In the genomic region with DNA sequence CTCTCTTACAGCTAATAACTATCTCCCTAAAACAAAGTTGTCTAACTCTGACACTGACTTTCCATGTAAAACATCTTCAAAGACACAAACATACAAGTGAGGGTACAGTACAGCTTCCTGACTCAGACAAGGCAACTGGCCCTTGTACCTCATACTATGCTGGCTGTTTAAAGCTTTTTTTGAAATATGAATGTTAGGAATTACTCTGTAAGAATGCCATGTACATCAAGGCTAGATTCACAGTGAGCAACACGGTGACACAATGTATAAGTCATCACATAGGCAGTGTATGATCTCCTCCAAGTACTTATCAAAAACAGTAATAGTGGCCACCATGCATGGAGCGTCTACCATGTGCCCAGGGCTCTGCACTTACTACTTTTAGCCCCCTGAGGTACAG, we compare ENCODE assay signal across 20 cellular contexts. TPM values are rescaled to one million over a fixed set of nuclear protein-coding genes. Genes with fewer than 3 reads are reported as not detected.
DNase-seq lines count a peak whose midpoint lies in the region; ATAC-seq, FAIRE-seq and TF ChIP-seq lines count a peak whose summit lies in the region.
"Had no signal": no experiment of that assay in that cellular context is flagged by ENCODE, and none has a peak within 500 bp of the region (broad histone marks: within the 10 kb centered on the region; RNA-seq: fewer than 3 reads in every experiment).

No MANE protein-coding gene starts in this region.

- FAIRE-seq in bronchial epithelial cell (lab: Jason Lieb, UNC), result no peak
- FAIRE-seq: GM12892, GM19239 had no signal

- H3K4me3 ChIP-seq in bronchial epithelial cell (ENCODE audit: low read depth, low read length) (no peak overlapping the region), foreskin fibroblast (ENCODE audit: low read depth in 1 of 2, low read length in 2 of 2) (no peak overlapping the region), stomach (no peak overlapping the region), upper lobe of left lung (no peak overlapping the region)

- no peaks in the 10 kb centered on the region for H3K9me3 ChIP-seq in stomach
- no peaks in the 10 kb centered on the region for H3K9me3 ChIP-seq in upper lobe of left lung

- peak; percentile 16 for DNase-seq in EH (ENCODE audit: low read depth)
- peak; percentile 11 for DNase-seq in HS-5 (ENCODE audit: low read depth)
- peak; percentile 38 for DNase-seq in bronchial epithelial cell (ENCODE audit: low read depth)
- DNase-seq in foreskin fibroblast, result peak; percentile 32 to 59
- no peak for DNase-seq in cerebellar cortex (ENCODE audit: low spot score)
- DNase-seq in stomach, result no peak
- no peak for DNase-seq in upper lobe of left lung
- DNase-seq in NCI-H524 treated with DMSO at 0.1 percent for 48 hours (lab: John Stamatoyannopoulos, UW), result no peak
- DNase-seq: AML-193; GDM1; NCI-H1048; NCI-H2107; NCI-H226; NCI-H69; NK-92 treated with Interleukin-12 subunit alpha and Interleukin-12 subunit beta, amount 100 ng/mL, for 24 hours had no signal

- TF ChIP-seq EP300 in stomach (IDR thresholded peaks at IDR 0.05), result no peak
- TF ChIP-seq EP300 in upper lobe of left lung (IDR thresholded peaks at IDR 0.05), result no peak

- intact Hi-C loops in stomach (cut with DNase I; ENCODE audit: low total_unique reads), result no loop called here

- H3K36me3 ChIP-seq in bronchial epithelial cell (ENCODE audit: control insufficient read depth, insufficient read depth, low read length) (peaks cover 3% of the 10 kb centered on the region), stomach (peaks cover 10 to 72% (median 66%) of the 10 kb centered on the region in 4 donors), upper lobe of left lung (peaks cover 0 to 32% (median 18%) of the 10 kb centered on the region in 4 donors)

- ATAC-seq in upper lobe of left lung (ENCODE audit: low FRiP score in 2 of 2), result no peak
- ATAC-seq: Right ventricle myocardium inferior had no signal

- no peaks in the 10 kb centered on the region for H3K4me1 ChIP-seq in stomach
- H3K4me1 ChIP-seq in upper lobe of left lung, result no peaks in the 10 kb centered on the region

- TF ChIP-seq CTCF in bronchial epithelial cell (IDR thresholded peaks at IDR 0.05; ENCODE audit: insufficient read depth, low read length, severe bottlenecking), result no peak
- no peak for TF ChIP-seq CTCF in foreskin fibroblast (IDR thresholded peaks at IDR 0.05; ENCODE audit: low read depth, low read length)
- TF ChIP-seq CTCF in stomach (IDR thresholded peaks at IDR 0.05), result no peak
- TF ChIP-seq CTCF in upper lobe of left lung (IDR thresholded peaks at IDR 0.05), result no peak

- no peak overlapping the region for H3K27ac ChIP-seq in stomach
- no peak overlapping the region for H3K27ac ChIP-seq in upper lobe of left lung

- WGBS in stomach, 5 donors, result 93 to 97% (median 95%) methylated on average over 2 of the region's 2 CpGs
- WGBS in upper lobe of left lung, 2 donors, result 97 to 100% methylated on average over 2 of the region's 2 CpGs

- no peaks in the 10 kb centered on the region for H3K27me3 ChIP-seq in bronchial epithelial cell (ENCODE audit: control insufficient read depth, insufficient read depth, low read length)
- no peaks in the 10 kb centered on the region for H3K27me3 ChIP-seq in stomach
- H3K27me3 ChIP-seq in upper lobe of left lung, result no peaks in the 10 kb centered on the region

- TF ChIP-seq POLR2A in stomach (IDR thresholded peaks at IDR 0.05) (no peak), upper lobe of left lung (IDR thresholded peaks at IDR 0.05) (no peak)

RNA-seq across cellular contexts. Expression of gene ALG8, which starts 28.6 kb away (rescaled TPM):
- total RNA-seq in bronchial epithelial cell (18.4 and 20.1 TPM in 2 replicates), stomach (10 to 100 TPM in 4 of 5 donors, 1 to 10 TPM in 1; 3.8 to 58.2 (median 19.6) TPM), upper lobe of left lung (10 to 100 TPM in 5 of 6 donors, 1 to 10 TPM in 1; 5.2 to 31.4 (median 23.0) TPM)
- polyA plus RNA-seq in stomach, result 10 to 100 TPM; 10.5 to 33.6 (median 29.4) TPM

RNA-seq across cellular contexts. Expression of gene NDUFC2, which starts 31.2 kb away (rescaled TPM):
- total RNA-seq in bronchial epithelial cell (62.3 and 64.8 TPM in 2 replicates), stomach (100 to 1,000 TPM in 2 of 5 donors, 10 to 100 TPM in 2, not detected in 1; 53.6 to 336 (median 92.4) TPM), upper lobe of left lung (100 to 1,000 TPM in 3 of 6 donors, 10 to 100 TPM in 3; 19.9 to 155 (median 91.4) TPM)
- polyA plus RNA-seq in stomach, result 100 to 1,000 TPM; 110 to 121 (median 119) TPM

RNA-seq across cellular contexts. Expression of gene THRSP, which starts 47.2 kb away (rescaled TPM):
- not detected in 2 replicates for total RNA-seq in bronchial epithelial cell
- under 1 TPM in 1 of 5 donors, not detected in 4; 0.55 TPM for total RNA-seq in stomach
- 1 to 10 TPM in 1 of 3 donors, under 1 TPM in 1, not detected in 1; 0.33 to 1.4 TPM for polyA plus RNA-seq in stomach
- under 1 TPM in 1 of 6 donors, not detected in 5; 0.17 TPM for total RNA-seq in upper lobe of left lung
- total RNA-seq: A673, HT1080 had no signal

Comparison
In these comparisons a context has a peak if more than half of its experiments do, and no peak if none do; other contexts are left out.
1. DNase-seq: peak in EH (single experiment), HS-5 (single experiment), bronchial epithelial cell (single experiment) and foreskin fibroblast (2 of 2); none in cerebellar cortex (single experiment), stomach (single experiment), upper lobe of left lung (0 of 2) and NCI-H524 treated with DMSO at 0.1 percent for 48 hours (single experiment).